1 cellular context compared by ENCODE assay signal in genomic region chr22:42520663-42521546, GRCh38.
TF ChIP-seq lines count a peak whose summit lies in the region.

No MANE protein-coding gene starts in this region.

TF ChIP-seq in liver, 16 proteins besides CTCF, POLR2A, EP300 and RAD21 (continued from another document):
- TF ChIP-seq ZBTB33 (IDR thresholded peaks at IDR 0.05): no peak
- TF ChIP-seq JUND (IDR thresholded peaks at IDR 0.05): no peak
